In genomic region chr7:52017802-52018679, GRCh38 we compare ENCODE assay signal across 8 cellular contexts.
DNase-seq lines count a peak whose midpoint lies in the region; ATAC-seq, FAIRE-seq and TF ChIP-seq lines count a peak whose summit lies in the region.

No MANE protein-coding gene starts in this region.

- H3F3A ChIP-seq in OCI-LY1 (ENCODE audit: insufficient read depth, low read length) = no peaks in the 10 kb centered on the region

- H3K79me2 ChIP-seq in OCI-LY1 (ENCODE audit: insufficient read depth, low read length) = no peaks in the 10 kb centered on the region

- intact Hi-C loops in gastrocnemius medialis (cut with DNase I; ENCODE audit: low total_unique reads) = no loop called here
- intact Hi-C loops in activated T-helper 2 cell treated with anti-CD3 and anti-CD28 coated beads, Interferon-gamma antibody, Interleukin-2, Interleukin-4, amounts not matched to agents 10 μg/mL and 5 μg/mL and 100 μg/mL, durations not matched to agents 14 hours and 24 hours and 36 hours (cut with micrococcal nuclease) = no loop called here

- H2AFZ ChIP-seq in OCI-LY1 (ENCODE audit: low read length) = peak overlapping the region; percentile 99

- TF ChIP-seq POLR2A in H54 (IDR thresholded peaks at IDR 0.05; ENCODE audit: low read depth, low read length) (no peak), gastrocnemius medialis (IDR thresholded peaks at IDR 0.05) (no peak)

- peak; percentile 97 for FAIRE-seq in H54 (lab: Jason Lieb, UNC)

- H3K4me1 Mint-ChIP-seq in activated T-helper 2 cell treated with anti-CD3 and anti-CD28 coated beads, Interferon-gamma antibody, Interleukin-2, Interleukin-4, amounts not matched to agents 10 μg/mL and 5 μg/mL and 100 μg/mL, durations not matched to agents 14 hours and 24 hours and 36 hours (ENCODE audit: low read depth) = no peaks in the 10 kb centered on the region

- H3K4me3 ChIP-seq in OCI-LY1 (ENCODE audit: low read depth, low read length, poor library complexity, severe bottlenecking) (peak overlapping the region; percentile 56), gastrocnemius medialis (no peak overlapping the region)

- no peaks in the 10 kb centered on the region; the same call in 1 of the 2 replicates for H3K36me3 ChIP-seq in OCI-LY1 (ENCODE audit: insufficient read depth, low read length)
- no peaks in the 10 kb centered on the region for H3K36me3 ChIP-seq in gastrocnemius medialis

- peaks cover 12% of the 10 kb centered on the region for H3K9me3 Mint-ChIP-seq in activated T-helper 2 cell treated with anti-CD3 and anti-CD28 coated beads, Interferon-gamma antibody, Interleukin-2, Interleukin-4, amounts not matched to agents 10 μg/mL and 5 μg/mL and 100 μg/mL, durations not matched to agents 14 hours and 24 hours and 36 hours

- no peak for ATAC-seq in gastrocnemius medialis

- H3K4me3 Mint-ChIP-seq in activated T-helper 2 cell treated with anti-CD3 and anti-CD28 coated beads, Interferon-gamma antibody, Interleukin-2, Interleukin-4, amounts not matched to agents 10 μg/mL and 5 μg/mL and 100 μg/mL, durations not matched to agents 14 hours and 24 hours and 36 hours (ENCODE audit: low read depth) = no peak overlapping the region

- no peaks in the 10 kb centered on the region for H3K27me3 ChIP-seq in OCI-LY1 (ENCODE audit: insufficient read depth, low read length)
- H3K27me3 ChIP-seq in gastrocnemius medialis = no peaks in the 10 kb centered on the region

- peak overlapping the region; percentile 43 for H3K27ac ChIP-seq in OCI-LY1 (ENCODE audit: low read depth, low read length, poor library complexity, severe bottlenecking)
- no peak overlapping the region for H3K27ac ChIP-seq in gastrocnemius medialis

- in situ Hi-C loops in gastrocnemius medialis (cut with MboI; ENCODE audit: low sequenced_read_pairs in 4 of 4) = no loop called here

- H3K36me3 Mint-ChIP-seq in activated T-helper 2 cell treated with anti-CD3 and anti-CD28 coated beads, Interferon-gamma antibody, Interleukin-2, Interleukin-4, amounts not matched to agents 10 μg/mL and 5 μg/mL and 100 μg/mL, durations not matched to agents 14 hours and 24 hours and 36 hours (ENCODE audit: low read depth) = no peaks in the 10 kb centered on the region

- no peak overlapping the region for H3K27ac Mint-ChIP-seq in activated T-helper 2 cell treated with anti-CD3 and anti-CD28 coated beads, Interferon-gamma antibody, Interleukin-2, Interleukin-4, amounts not matched to agents 10 μg/mL and 5 μg/mL and 100 μg/mL, durations not matched to agents 14 hours and 24 hours and 36 hours

- peak; percentile 97 for DNase-seq in DMS153 treated with DMSO at 0.1 percent for 48 hours (lab: John Stamatoyannopoulos, UW; ENCODE audit: unreplicated experiment)
- peak; percentile 50 for DNase-seq in H54 (ENCODE audit: insufficient read length, low spot score)
- peak; percentile 85 for DNase-seq in iPS DF 19.7 (ENCODE audit: low read depth, low spot score)
- DNase-seq in inferior parietal cortex (ENCODE audit: extremely low spot score) = no peak
- no peak for DNase-seq in gastrocnemius medialis
- no peak for DNase-seq in activated T-helper 2 cell treated with anti-CD3 and anti-CD28 coated beads, Interferon-gamma antibody, Interleukin-2, Interleukin-4, amounts not matched to agents 10 μg/mL and 5 μg/mL and 100 μg/mL, durations not matched to agents 14 hours and 24 hours and 36 hours (ENCODE audit: low spot score)
- no peak for DNase-seq in CD1c-positive myeloid dendritic cell (ENCODE audit: extremely low spot score)

- no peaks in the 10 kb centered on the region for H4K20me1 ChIP-seq in OCI-LY1 (ENCODE audit: insufficient read depth, low read length)

- H3K9me2 ChIP-seq in OCI-LY1 (ENCODE audit: low read depth, low read length) = no peaks in the 10 kb centered on the region

- no peaks in the 10 kb centered on the region for H3K27me3 Mint-ChIP-seq in activated T-helper 2 cell treated with anti-CD3 and anti-CD28 coated beads, Interferon-gamma antibody, Interleukin-2, Interleukin-4, amounts not matched to agents 10 μg/mL and 5 μg/mL and 100 μg/mL, durations not matched to agents 14 hours and 24 hours and 36 hours (ENCODE audit: low read depth)

- H3K4me1 ChIP-seq in OCI-LY1 (ENCODE audit: insufficient read depth, low read length, severe bottlenecking) (peaks cover 16% of the 10 kb centered on the region), gastrocnemius medialis (no peaks in the 10 kb centered on the region)

- H3K4me2 ChIP-seq in OCI-LY1 (ENCODE audit: low read length) = peak overlapping the region; percentile 83

- TF ChIP-seq CTCF in OCI-LY1 (IDR thresholded peaks at IDR 0.05; ENCODE audit: low read length) (peak; percentile 94), gastrocnemius medialis (IDR thresholded peaks at IDR 0.05 in 4 of 5, conservative IDR thresholded peaks at IDR 0.05 in 1 of 5) (no peak)

- H3K9me3 ChIP-seq in OCI-LY1 (ENCODE audit: low read length) (0 out of 2 replicates have a peak, but pooled peaks cover 5% of the 10 kb centered on the region), gastrocnemius medialis (no peaks in the 10 kb centered on the region)

- peak overlapping the region; percentile 59 for H3K9ac ChIP-seq in OCI-LY1 (ENCODE audit: low read length)

Comparison
In these comparisons a context has a peak if more than half of its experiments do, and no peak if none do; other contexts are left out.
1. DNase-seq: peak in DMS153 treated with DMSO at 0.1 percent for 48 hours (single experiment), H54 (single experiment) and iPS DF 19.7 (single experiment); none in inferior parietal cortex (single experiment), gastrocnemius medialis (0 of 2), activated T-helper 2 cell treated with anti-CD3 and anti-CD28 coated beads, Interferon-gamma antibody, Interleukin-2, Interleukin-4, amounts not matched to agents 10 μg/mL and 5 μg/mL and 100 μg/mL, durations not matched to agents 14 hours and 24 hours and 36 hours (single experiment) and CD1c-positive myeloid dendritic cell (single experiment).